4 cellular contexts compared by ENCODE assay signal in the genomic region with DNA sequence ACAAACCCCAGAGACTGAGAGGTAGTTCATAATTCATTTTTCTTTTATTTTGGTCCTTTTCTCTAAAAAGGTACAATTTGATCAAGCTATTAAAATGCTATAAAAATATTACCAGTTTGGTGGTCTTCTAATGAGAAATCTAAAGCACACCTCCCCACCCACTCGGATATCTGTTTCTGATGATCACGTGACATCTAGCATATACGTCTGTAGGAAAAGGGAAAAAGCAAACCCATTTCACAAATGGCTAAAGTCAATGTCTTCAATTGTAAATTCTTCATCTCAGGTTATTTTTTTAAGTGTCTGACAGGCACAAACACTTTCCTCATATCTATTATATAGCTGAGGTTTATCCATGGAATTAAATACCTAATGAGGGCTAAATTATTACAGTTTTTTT.
TF ChIP-seq lines count a peak whose summit lies in the region.

No MANE protein-coding gene starts in this region.

TF ChIP-seq in liver, 16 proteins besides CTCF, POLR2A, EP300 and RAD21:
- no peak for TF ChIP-seq RXRA (IDR thresholded peaks at IDR 0.05)
- TF ChIP-seq, protein P1, sequence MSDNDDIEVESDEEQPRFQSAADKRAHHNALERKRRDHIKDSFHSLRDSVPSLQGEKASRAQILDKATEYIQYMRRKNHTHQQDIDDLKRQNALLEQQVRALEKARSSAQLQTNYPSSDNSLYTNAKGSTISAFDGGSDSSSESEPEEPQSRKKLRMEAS (IDR thresholded peaks at IDR 0.05): no peak

TF ChIP-seq in HepG2, 621 proteins besides CTCF, POLR2A, EP300 and RAD21:
- TF ChIP-seq, protein P2, sequence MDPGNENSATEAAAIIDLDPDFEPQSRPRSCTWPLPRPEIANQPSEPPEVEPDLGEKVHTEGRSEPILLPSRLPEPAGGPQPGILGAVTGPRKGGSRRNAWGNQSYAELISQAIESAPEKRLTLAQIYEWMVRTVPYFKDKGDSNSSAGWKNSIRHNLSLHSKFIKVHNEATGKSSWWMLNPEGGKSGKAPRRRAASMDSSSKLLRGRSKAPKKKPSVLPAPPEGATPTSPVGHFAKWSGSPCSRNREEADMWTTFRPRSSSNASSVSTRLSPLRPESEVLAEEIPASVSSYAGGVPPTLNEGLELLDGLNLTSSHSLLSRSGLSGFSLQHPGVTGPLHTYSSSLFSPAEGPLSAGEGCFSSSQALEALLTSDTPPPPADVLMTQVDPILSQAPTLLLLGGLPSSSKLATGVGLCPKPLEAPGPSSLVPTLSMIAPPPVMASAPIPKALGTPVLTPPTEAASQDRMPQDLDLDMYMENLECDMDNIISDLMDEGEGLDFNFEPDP (CRISPR knock-in tag; conservative IDR thresholded peaks at IDR 0.05): no peak
- TF ChIP-seq STAG1 (CRISPR knock-in tag; IDR thresholded peaks at IDR 0.05) (no peak), ZNF446 (CRISPR knock-in tag; IDR thresholded peaks at IDR 0.05) (no peak), ZNF883 (CRISPR knock-in tag; IDR thresholded peaks at IDR 0.05; ENCODE audit: not compliant biosample characterization) (no peak), TSC22D2 (CRISPR knock-in tag; IDR thresholded peaks at IDR 0.05; ENCODE audit: borderline replicate concordance) (no peak), ZSCAN12 (CRISPR knock-in tag; IDR thresholded peaks at IDR 0.05) (no peak), ZNF350 (CRISPR knock-in tag; IDR thresholded peaks at IDR 0.05; ENCODE audit: borderline replicate concordance, low read depth) (no peak), NFKB2 (CRISPR knock-in tag; IDR thresholded peaks at IDR 0.05; ENCODE audit: borderline replicate concordance) (no peak), HNRNPK (IDR thresholded peaks at IDR 0.05; ENCODE audit: low read depth, low read length, poor library complexity, severe bottlenecking) (no peak), ZNF703 (CRISPR knock-in tag; IDR thresholded peaks at IDR 0.05; ENCODE audit: borderline replicate concordance) (no peak), ZFP41 (CRISPR knock-in tag; IDR thresholded peaks at IDR 0.05; ENCODE audit: borderline replicate concordance) (no peak), ZMYM2 (CRISPR knock-in tag; IDR thresholded peaks at IDR 0.05) (no peak), ZNF546 (CRISPR knock-in tag; conservative IDR thresholded peaks at IDR 0.05) (no peak), EED (CRISPR knock-in tag; IDR thresholded peaks at IDR 0.05) (no peak), ZNF44 (CRISPR knock-in tag; IDR thresholded peaks at IDR 0.05) (no peak), ZNF558 (CRISPR knock-in tag; IDR thresholded peaks at IDR 0.05; ENCODE audit: borderline replicate concordance) (no peak)

TF ChIP-seq in K562, 482 proteins besides CTCF, POLR2A, EP300 and RAD21 (continues in another document):
- TF ChIP-seq TOE1 (IDR thresholded peaks at IDR 0.05; ENCODE audit: borderline replicate concordance) (no peak), TOE1 (CRISPR knock-in tag; IDR thresholded peaks at IDR 0.05; ENCODE audit: borderline replicate concordance, low read depth) (no peak), THRAP3 (IDR thresholded peaks at IDR 0.05; ENCODE audit: borderline replicate concordance) (no peak), CBX1 (IDR thresholded peaks at IDR 0.05; ENCODE audit: low read depth) (no peak), FOXK1 (CRISPR knock-in tag; IDR thresholded peaks at IDR 0.05; ENCODE audit: borderline replicate concordance) (no peak), DIDO1 (tag; IDR thresholded peaks at IDR 0.05; ENCODE audit: low read depth) (no peak), DDX20 (tag; IDR thresholded peaks at IDR 0.05; ENCODE audit: low read depth) (no peak), RAD51 (IDR thresholded peaks at IDR 0.05; ENCODE audit: borderline replicate concordance, low read depth) (peak; percentile 70), TAF9B (IDR thresholded peaks at IDR 0.05; ENCODE audit: partially characterized antibody) (no peak), CBFA2T2 (conservative IDR thresholded peaks at IDR 0.05) (0 out of 2 replicates have a peak, but pooled peaks have one; percentile 13), CCNT2 (IDR thresholded peaks at IDR 0.05; ENCODE audit: borderline replicate concordance, extremely low read depth, insufficient read length, low read depth, low read length) (no peak), ZNF263 (CRISPR knock-in tag; IDR thresholded peaks at IDR 0.05; ENCODE audit: borderline replicate concordance) (no peak), GTF2A2 (tag; IDR thresholded peaks at IDR 0.05) (no peak), ZNF232 (CRISPR knock-in tag; IDR thresholded peaks at IDR 0.05) (no peak), ZNF589 (CRISPR knock-in tag; IDR thresholded peaks at IDR 0.05; ENCODE audit: low read depth) (no peak), SRF (CRISPR knock-in tag; IDR thresholded peaks at IDR 0.05) (no peak), POLR2H (tag; IDR thresholded peaks at IDR 0.05; ENCODE audit: low read depth) (no peak), DNMT1 (IDR thresholded peaks at IDR 0.05) (no peak), FOXK2 (conservative IDR thresholded peaks at IDR 0.05 in 1 of 2, IDR thresholded peaks at IDR 0.05 in 1 of 2; ENCODE audit: low read depth in 2 of 2) (no peak), SPI1 (IDR thresholded peaks at IDR 0.05; ENCODE audit: borderline replicate concordance, low read depth, low read length) (no peak)
- TF ChIP-seq, protein P3, sequence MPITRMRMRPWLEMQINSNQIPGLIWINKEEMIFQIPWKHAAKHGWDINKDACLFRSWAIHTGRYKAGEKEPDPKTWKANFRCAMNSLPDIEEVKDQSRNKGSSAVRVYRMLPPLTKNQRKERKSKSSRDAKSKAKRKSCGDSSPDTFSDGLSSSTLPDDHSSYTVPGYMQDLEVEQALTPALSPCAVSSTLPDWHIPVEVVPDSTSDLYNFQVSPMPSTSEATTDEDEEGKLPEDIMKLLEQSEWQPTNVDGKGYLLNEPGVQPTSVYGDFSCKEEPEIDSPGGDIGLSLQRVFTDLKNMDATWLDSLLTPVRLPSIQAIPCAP (CRISPR knock-in tag; IDR thresholded peaks at IDR 0.05; ENCODE audit: borderline replicate concordance): no peak
- TF ChIP-seq, protein P4, sequence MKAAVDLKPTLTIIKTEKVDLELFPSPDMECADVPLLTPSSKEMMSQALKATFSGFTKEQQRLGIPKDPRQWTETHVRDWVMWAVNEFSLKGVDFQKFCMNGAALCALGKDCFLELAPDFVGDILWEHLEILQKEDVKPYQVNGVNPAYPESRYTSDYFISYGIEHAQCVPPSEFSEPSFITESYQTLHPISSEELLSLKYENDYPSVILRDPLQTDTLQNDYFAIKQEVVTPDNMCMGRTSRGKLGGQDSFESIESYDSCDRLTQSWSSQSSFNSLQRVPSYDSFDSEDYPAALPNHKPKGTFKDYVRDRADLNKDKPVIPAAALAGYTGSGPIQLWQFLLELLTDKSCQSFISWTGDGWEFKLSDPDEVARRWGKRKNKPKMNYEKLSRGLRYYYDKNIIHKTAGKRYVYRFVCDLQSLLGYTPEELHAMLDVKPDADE (conservative IDR thresholded peaks at IDR 0.05; ENCODE audit: control insufficient read depth, low read depth, low read length): no peak
- TF ChIP-seq, protein P5, sequence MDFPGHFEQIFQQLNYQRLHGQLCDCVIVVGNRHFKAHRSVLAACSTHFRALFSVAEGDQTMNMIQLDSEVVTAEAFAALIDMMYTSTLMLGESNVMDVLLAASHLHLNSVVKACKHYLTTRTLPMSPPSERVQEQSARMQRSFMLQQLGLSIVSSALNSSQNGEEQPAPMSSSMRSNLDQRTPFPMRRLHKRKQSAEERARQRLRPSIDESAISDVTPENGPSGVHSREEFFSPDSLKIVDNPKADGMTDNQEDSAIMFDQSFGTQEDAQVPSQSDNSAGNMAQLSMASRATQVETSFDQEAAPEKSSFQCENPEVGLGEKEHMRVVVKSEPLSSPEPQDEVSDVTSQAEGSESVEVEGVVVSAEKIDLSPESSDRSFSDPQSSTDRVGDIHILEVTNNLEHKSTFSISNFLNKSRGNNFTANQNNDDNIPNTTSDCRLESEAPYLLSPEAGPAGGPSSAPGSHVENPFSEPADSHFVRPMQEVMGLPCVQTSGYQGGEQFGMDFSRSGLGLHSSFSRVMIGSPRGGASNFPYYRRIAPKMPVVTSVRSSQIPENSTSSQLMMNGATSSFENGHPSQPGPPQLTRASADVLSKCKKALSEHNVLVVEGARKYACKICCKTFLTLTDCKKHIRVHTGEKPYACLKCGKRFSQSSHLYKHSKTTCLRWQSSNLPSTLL (IDR thresholded peaks at IDR 0.05): no peak
- TF ChIP-seq, protein P6, sequence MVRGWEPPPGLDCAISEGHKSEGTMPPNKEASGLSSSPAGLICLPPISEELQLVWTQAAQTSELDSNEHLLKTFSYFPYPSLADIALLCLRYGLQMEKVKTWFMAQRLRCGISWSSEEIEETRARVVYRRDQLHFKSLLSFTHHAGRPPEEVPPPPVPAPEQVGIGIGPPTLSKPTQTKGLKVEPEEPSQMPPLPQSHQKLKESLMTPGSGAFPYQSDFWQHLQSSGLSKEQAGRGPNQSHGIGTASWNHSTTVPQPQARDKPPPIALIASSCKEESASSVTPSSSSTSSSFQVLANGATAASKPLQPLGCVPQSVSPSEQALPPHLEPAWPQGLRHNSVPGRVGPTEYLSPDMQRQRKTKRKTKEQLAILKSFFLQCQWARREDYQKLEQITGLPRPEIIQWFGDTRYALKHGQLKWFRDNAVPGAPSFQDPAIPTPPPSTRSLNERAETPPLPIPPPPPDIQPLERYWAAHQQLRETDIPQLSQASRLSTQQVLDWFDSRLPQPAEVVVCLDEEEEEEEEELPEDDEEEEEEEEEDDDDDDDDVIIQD (CRISPR knock-in tag; IDR thresholded peaks at IDR 0.05): no peak

TF ChIP-seq in endothelial cell of umbilical vein, 7 proteins besides CTCF, POLR2A, EP300 and RAD21:
- TF ChIP-seq POLR2AphosphoS5 (IDR thresholded peaks at IDR 0.05; ENCODE audit: insufficient read depth, low read depth, low read length) (no peak), JUN (IDR thresholded peaks at IDR 0.05; ENCODE audit: borderline replicate concordance, insufficient read depth, insufficient read length, low read depth) (no peak)
- TF ChIP-seq, protein P1 (IDR thresholded peaks at IDR 0.05; ENCODE audit: insufficient read depth, insufficient read length): no peak
TF ChIP-seq in endothelial cell of umbilical vein: peak in this region for 0.
